ENCODE assay signal across 7 cellular contexts in the genomic region with DNA sequence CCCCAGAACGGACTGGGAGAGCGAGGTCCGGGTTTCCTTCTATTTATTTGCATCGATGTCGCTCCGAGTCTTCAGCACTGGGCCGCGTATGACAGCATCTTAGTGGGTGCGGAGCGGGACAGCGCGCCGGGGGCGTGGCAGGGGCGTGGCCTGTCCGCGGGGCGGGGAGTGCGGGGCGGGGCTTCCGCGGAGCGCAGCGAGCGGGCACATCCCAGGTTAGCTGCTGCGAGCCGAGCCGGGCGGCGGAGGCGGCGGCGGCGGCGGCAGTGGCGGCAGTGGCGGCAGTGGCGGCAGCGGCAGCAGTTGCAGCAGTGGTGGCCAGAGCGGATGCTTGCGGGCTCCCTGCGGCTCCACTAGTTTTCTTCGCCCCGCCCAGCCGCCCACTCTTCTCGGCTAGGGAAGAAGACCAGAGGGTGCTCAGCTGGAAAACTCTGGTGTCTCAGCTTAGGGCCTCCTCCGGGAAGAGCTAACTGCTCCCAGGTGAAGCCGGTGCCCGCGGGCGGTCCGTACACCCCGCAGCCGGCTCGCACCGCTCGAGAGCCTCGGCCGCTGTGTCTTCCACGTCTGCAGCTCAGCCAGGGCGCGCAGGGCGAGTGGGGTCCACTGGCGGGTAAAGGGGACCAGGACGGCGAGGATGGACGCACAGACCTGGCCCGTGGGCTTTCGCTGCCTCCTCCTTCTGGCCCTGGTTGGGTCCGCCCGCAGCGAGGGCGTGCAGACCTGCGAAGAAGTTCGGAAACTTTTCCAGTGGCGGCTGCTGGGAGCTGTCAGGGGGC. TPM values are rescaled to one million over a fixed set of nuclear protein-coding genes. Genes with fewer than 3 reads are reported as not detected.
DNase-seq lines count a peak whose midpoint lies in the region; ATAC-seq and TF ChIP-seq lines count a peak whose summit lies in the region.

Gene GPC5, plus strand, starts transcription at position 209 of the 776 bp plus-strand sequence.

- H3K4me3 ChIP-seq in kidney epithelial cell (ENCODE audit: low read depth, low read length), result peak within 1 kb of the TSS; percentile 43

- peak within 1 kb of the TSS; percentile 77 for H3K4me3 Mint-ChIP-seq in WTC11

- H3K27me3 ChIP-seq in kidney epithelial cell (ENCODE audit: control insufficient read depth, insufficient read depth, low read length), result peaks cover 14% of the 10 kb centered on the region

- no peak for TF ChIP-seq CTCF in WTC11 (IDR thresholded peaks at IDR 0.05)
- no peak for TF ChIP-seq CTCF in kidney epithelial cell (IDR thresholded peaks at IDR 0.05; ENCODE audit: insufficient read depth, low read length, poor library complexity, severe bottlenecking)

- H3K27ac Mint-ChIP-seq in WTC11, result no peak within 1 kb of the TSS

- CTCF ChIA-PET in WTC11 (lab: Charles Lee), result interaction anchor here (1.0 to 1.9 kb wide), 3 partner anchors 8 to 383 kb away, joined by 3 to 9 read pairs (median 5); no protein-coding TSS in a partner anchor

- ATAC-seq in GM18858 (IDR thresholded peaks at IDR 0.05; ENCODE audit: unreplicated experiment) (peak; percentile 93), HG02840 (IDR thresholded peaks at IDR 0.05; ENCODE audit: low FRiP score, unreplicated experiment) (peak; percentile 96), WTC11 (peak; percentile 94)

- no peaks in the 10 kb centered on the region for H3K9me3 Mint-ChIP-seq in WTC11

- peak; percentile 60 for DNase-seq in NCI-H146 treated with DMSO at 0.1 percent for 48 hours (lab: John Stamatoyannopoulos, UW; ENCODE audit: unreplicated experiment)
- DNase-seq in WTC11 (ENCODE audit: low spot score), result peak; percentile 83
- peak in 60 of 61 donors; percentile 3 to 93 (median 78) for DNase-seq in caudate nucleus (lab: John Stamatoyannopoulos, UW)
- DNase-seq in kidney epithelial cell (ENCODE audit: low read depth), result peak; percentile 12
- DNase-seq in stimulated activated CD4-positive, alpha-beta T cell treated with anti-CD3 and anti-CD28 coated beads, Interleukin-1b, Interleukin-23, amount 100 ng/mL, for 24 hours (ENCODE audit: low read depth in 4 of 4, low spot score in 1 of 4), result peak; percentile 57 to 82 (median 74)

- no peaks in the 10 kb centered on the region for H3K36me3 Mint-ChIP-seq in WTC11

- no peaks in the 10 kb centered on the region for H3K36me3 ChIP-seq in kidney epithelial cell (ENCODE audit: control insufficient read depth, insufficient read depth, low read length)

- peaks cover 4% of the 10 kb centered on the region; the same call in 1 of the 2 replicates for H3K4me1 Mint-ChIP-seq in WTC11

- peaks cover 70% of the 10 kb centered on the region for H3K27me3 Mint-ChIP-seq in WTC11 (ENCODE audit: low read depth)

- POLR2A ChIA-PET in WTC11 (lab: Charles Lee), result interaction anchor here (0.7 kb wide), 1 partner anchor 12 kb away, joined by 3 read pairs; no protein-coding TSS in a partner anchor

- H3K27ac ChIP-seq in caudate nucleus (ENCODE audit: low read depth, low read length), result peak within 1 kb of the TSS; percentile 36

TF ChIP-seq in WTC11, 78 proteins besides CTCF, POLR2A, EP300 and RAD21 (continues in another document):
- TF ChIP-seq NFYB (CRISPR knock-in tag; conservative IDR thresholded peaks at IDR 0.05; ENCODE audit: low read depth) (no peak), E2F5 (CRISPR knock-in tag; IDR thresholded peaks at IDR 0.05) (no peak), SP1 (CRISPR knock-in tag; conservative IDR thresholded peaks at IDR 0.05) (peak; percentile 70), PRRX2 (CRISPR knock-in tag; IDR thresholded peaks at IDR 0.05) (no peak), ZNF121 (CRISPR knock-in tag; IDR thresholded peaks at IDR 0.05) (no peak), NFATC4 (CRISPR knock-in tag; IDR thresholded peaks at IDR 0.05) (no peak), FOXP1 (CRISPR knock-in tag; IDR thresholded peaks at IDR 0.05; ENCODE audit: borderline replicate concordance) (no peak), EMX1 (CRISPR knock-in tag; IDR thresholded peaks at IDR 0.05) (no peak)
- TF ChIP-seq, protein P1, sequence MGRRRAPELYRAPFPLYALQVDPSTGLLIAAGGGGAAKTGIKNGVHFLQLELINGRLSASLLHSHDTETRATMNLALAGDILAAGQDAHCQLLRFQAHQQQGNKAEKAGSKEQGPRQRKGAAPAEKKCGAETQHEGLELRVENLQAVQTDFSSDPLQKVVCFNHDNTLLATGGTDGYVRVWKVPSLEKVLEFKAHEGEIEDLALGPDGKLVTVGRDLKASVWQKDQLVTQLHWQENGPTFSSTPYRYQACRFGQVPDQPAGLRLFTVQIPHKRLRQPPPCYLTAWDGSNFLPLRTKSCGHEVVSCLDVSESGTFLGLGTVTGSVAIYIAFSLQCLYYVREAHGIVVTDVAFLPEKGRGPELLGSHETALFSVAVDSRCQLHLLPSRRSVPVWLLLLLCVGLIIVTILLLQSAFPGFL (CRISPR knock-in tag; IDR thresholded peaks at IDR 0.05; ENCODE audit: borderline replicate concordance), result no peak
- TF ChIP-seq, protein P2, sequence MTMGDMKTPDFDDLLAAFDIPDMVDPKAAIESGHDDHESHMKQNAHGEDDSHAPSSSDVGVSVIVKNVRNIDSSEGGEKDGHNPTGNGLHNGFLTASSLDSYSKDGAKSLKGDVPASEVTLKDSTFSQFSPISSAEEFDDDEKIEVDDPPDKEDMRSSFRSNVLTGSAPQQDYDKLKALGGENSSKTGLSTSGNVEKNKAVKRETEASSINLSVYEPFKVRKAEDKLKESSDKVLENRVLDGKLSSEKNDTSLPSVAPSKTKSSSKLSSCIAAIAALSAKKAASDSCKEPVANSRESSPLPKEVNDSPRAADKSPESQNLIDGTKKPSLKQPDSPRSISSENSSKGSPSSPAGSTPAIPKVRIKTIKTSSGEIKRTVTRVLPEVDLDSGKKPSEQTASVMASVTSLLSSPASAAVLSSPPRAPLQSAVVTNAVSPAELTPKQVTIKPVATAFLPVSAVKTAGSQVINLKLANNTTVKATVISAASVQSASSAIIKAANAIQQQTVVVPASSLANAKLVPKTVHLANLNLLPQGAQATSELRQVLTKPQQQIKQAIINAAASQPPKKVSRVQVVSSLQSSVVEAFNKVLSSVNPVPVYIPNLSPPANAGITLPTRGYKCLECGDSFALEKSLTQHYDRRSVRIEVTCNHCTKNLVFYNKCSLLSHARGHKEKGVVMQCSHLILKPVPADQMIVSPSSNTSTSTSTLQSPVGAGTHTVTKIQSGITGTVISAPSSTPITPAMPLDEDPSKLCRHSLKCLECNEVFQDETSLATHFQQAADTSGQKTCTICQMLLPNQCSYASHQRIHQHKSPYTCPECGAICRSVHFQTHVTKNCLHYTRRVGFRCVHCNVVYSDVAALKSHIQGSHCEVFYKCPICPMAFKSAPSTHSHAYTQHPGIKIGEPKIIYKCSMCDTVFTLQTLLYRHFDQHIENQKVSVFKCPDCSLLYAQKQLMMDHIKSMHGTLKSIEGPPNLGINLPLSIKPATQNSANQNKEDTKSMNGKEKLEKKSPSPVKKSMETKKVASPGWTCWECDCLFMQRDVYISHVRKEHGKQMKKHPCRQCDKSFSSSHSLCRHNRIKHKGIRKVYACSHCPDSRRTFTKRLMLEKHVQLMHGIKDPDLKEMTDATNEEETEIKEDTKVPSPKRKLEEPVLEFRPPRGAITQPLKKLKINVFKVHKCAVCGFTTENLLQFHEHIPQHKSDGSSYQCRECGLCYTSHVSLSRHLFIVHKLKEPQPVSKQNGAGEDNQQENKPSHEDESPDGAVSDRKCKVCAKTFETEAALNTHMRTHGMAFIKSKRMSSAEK (CRISPR knock-in tag; IDR thresholded peaks at IDR 0.05; ENCODE audit: borderline replicate concordance), result no peak
- TF ChIP-seq, protein P3, sequence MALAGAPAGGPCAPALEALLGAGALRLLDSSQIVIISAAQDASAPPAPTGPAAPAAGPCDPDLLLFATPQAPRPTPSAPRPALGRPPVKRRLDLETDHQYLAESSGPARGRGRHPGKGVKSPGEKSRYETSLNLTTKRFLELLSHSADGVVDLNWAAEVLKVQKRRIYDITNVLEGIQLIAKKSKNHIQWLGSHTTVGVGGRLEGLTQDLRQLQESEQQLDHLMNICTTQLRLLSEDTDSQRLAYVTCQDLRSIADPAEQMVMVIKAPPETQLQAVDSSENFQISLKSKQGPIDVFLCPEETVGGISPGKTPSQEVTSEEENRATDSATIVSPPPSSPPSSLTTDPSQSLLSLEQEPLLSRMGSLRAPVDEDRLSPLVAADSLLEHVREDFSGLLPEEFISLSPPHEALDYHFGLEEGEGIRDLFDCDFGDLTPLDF (CRISPR knock-in tag; IDR thresholded peaks at IDR 0.05), result 0 out of 2 replicates have a peak, but pooled peaks have one; percentile 29

RNA-seq across cellular contexts. Expression of gene GPC5, which starts in this region (rescaled TPM):
- total RNA-seq in WTC11 (2021) (0.46 to 0.89 TPM (median 0.50 TPM) in 3 replicates), kidney epithelial cell (0.14 and 0.17 TPM in 2 replicates)

Comparison
In these comparisons a context has a peak if more than half of its experiments do, and no peak if none do; other contexts are left out.
1. Peak in every context shown above with its lines: DNase-seq, ATAC-seq, H3K4me3 ChIP-seq and H3K27ac ChIP-seq.
2. Peak in DNase-seq and ATAC-seq in WTC11; RNA of the gene not detected or under 1 TPM.
3. Peak in DNase-seq and H3K4me3 ChIP-seq in kidney epithelial cell; RNA of the gene not detected or under 1 TPM.
4. DNase-seq: peak in every context shown above with its lines; median percentile 83 in WTC11; 78 in caudate nucleus; 74 in stimulated activated CD4-positive, alpha-beta T cell treated with anti-CD3 and anti-CD28 coated beads, Interleukin-1b, Interleukin-23, amount 100 ng/mL, for 24 hours; 60 in NCI-H146 treated with DMSO at 0.1 percent for 48 hours; 12 in kidney epithelial cell.